32 cellular contexts compared by ENCODE assay signal in the genomic region with DNA sequence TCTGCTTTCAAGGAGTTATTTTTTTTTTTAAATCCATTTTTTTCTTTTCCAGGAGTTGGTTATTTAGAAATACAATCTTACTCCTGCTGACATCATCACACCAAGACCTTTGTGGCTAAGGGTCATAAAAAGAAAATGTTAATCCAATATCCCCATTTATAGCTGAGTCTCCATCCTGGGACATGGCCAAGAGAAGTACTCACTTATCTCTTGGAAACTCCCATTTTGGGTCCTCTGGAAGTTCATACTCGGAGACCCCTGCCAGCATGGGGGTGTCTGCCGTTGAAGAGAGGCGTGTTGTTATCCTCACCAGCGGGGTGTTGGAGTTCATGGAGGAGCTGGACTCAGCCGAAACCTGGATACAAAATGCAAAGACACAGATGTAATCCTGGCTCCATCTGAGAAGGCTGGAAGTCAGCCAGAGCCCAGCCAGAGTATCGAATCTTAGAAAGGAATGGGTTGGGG.
"Had no signal": no experiment of that assay in that cellular context is flagged by ENCODE, and none has a peak within 500 bp of the region (broad histone marks: within the 10 kb centered on the region; RNA-seq: fewer than 3 reads in every experiment).

No MANE protein-coding gene starts in this region.

- H3K9me3 Mint-ChIP-seq: immature natural killer cell; mesothelial cell of epicardium; nephron progenitor cell; stimulated activated effector memory CD8-positive, alpha-beta T cell treated with anti-CD3 and anti-CD28 coated beads, Interleukin-12 subunit alpha, Interleukin-12 subunit beta, amount 100 ng/mL, for 72 hours; stimulated activated naive CD8-positive, alpha-beta T cell treated with anti-CD3 and anti-CD28 coated beads, Interleukin-15, Interleukin-2, amounts not matched to agents 100 ng/mL and 50 ng/mL, for 24 hours; T-helper 1 cell treated with Interleukin-12 subunit alpha and Interleukin-12 subunit beta and Interleukin-4 antibody, amounts not matched to agents 30 μg/mL and 1 μg/mL, for 36 hours; type B pancreatic cell had no signal

- H3K4me1 Mint-ChIP-seq: immature natural killer cell; naive B cell; stimulated activated effector memory CD8-positive, alpha-beta T cell treated with anti-CD3 and anti-CD28 coated beads, Interleukin-12 subunit alpha, Interleukin-12 subunit beta, amount 100 ng/mL, for 72 hours had no signal

- FAIRE-seq: endometrium, kidney had no signal

- H3K27me3 Mint-ChIP-seq: activated naive CD8-positive, alpha-beta T cell; naive B cell; stimulated activated naive CD8-positive, alpha-beta T cell treated with anti-CD3 and anti-CD28 coated beads, Interleukin-15, Interleukin-2, amounts not matched to agents 100 ng/mL and 50 ng/mL, for 24 hours; type B pancreatic cell had no signal

- H3K27me3 ChIP-seq: gastroesophageal sphincter, neutrophil, right lobe of liver, vagina had no signal

- H3K9me3 ChIP-seq: gastroesophageal sphincter, neutrophil, right lobe of liver, vagina had no signal

- H3K36me3 ChIP-seq: neutrophil, right lobe of liver had no signal

- H3K27ac ChIP-seq: gastroesophageal sphincter, neutrophil, right lobe of liver, vagina, WERI-Rb-1 had no signal

- ATAC-seq: activated CD4-positive, CD25-positive, alpha-beta regulatory T cell treated with anti-CD3 and anti-CD28 coated beads, Interleukin-2, amount 50 U/mL, for 24 hours; gastroesophageal sphincter; left colon; right lobe of liver; stimulated activated effector memory CD8-positive, alpha-beta T cell treated with anti-CD3 and anti-CD28 coated beads, Interleukin-12 subunit alpha, Interleukin-12 subunit beta, amount 100 ng/mL, for 72 hours had no signal

- DNase-seq: activated CD4-positive, alpha-beta T cell treated with anti-CD3 and anti-CD28 coated beads for 48 hours; activated CD4-positive, alpha-beta T cell treated with anti-CD3 and anti-CD28 coated beads, Interleukin-2, amount 50 U/mL, for 48 hours; activated CD8-positive, alpha-beta memory T cell treated with anti-CD3 and anti-CD28 coated beads for 24 hours; activated effector memory CD4-positive, alpha-beta T cell treated with Interleukin-2 at 50 U/mL for 16 hours; activated naive CD4-positive, alpha-beta T cell treated with Interleukin-2 at 50 U/mL for 16 hours; anterior cingulate cortex; caudate nucleus; dermis blood vessel endothelial cell; effector CD8-positive, alpha-beta T cell; head of caudate nucleus; hippocampal formation; immature natural killer cell; kidney; left colon; naive B cell; nephron progenitor cell; right lobe of liver; stimulated activated CD4-positive, alpha-beta T cell treated with anti-CD3 and anti-CD28 coated beads, Interleukin-4, amount 100 ng/mL, for 24 hours; T-helper 9 cell; WERI-Rb-1 had no signal

- H3K4me1 ChIP-seq: gastroesophageal sphincter, right lobe of liver had no signal

- H3K4me3 Mint-ChIP-seq: activated naive CD8-positive, alpha-beta T cell; immature natural killer cell; mesothelial cell of epicardium; naive B cell; nephron progenitor cell; stimulated activated effector memory CD8-positive, alpha-beta T cell treated with anti-CD3 and anti-CD28 coated beads, Interleukin-12 subunit alpha, Interleukin-12 subunit beta, amount 100 ng/mL, for 72 hours; stimulated activated naive CD8-positive, alpha-beta T cell treated with anti-CD3 and anti-CD28 coated beads, Interleukin-15, Interleukin-2, amounts not matched to agents 100 ng/mL and 50 ng/mL, for 24 hours; T-helper 1 cell treated with Interleukin-12 subunit alpha and Interleukin-12 subunit beta and Interleukin-4 antibody, amounts not matched to agents 30 μg/mL and 1 μg/mL, for 36 hours had no signal

- H3K27ac Mint-ChIP-seq: activated naive CD8-positive, alpha-beta T cell; immature natural killer cell; mesothelial cell of epicardium; naive B cell; nephron progenitor cell; stimulated activated effector memory CD8-positive, alpha-beta T cell treated with anti-CD3 and anti-CD28 coated beads, Interleukin-12 subunit alpha, Interleukin-12 subunit beta, amount 100 ng/mL, for 72 hours; stimulated activated naive CD8-positive, alpha-beta T cell treated with anti-CD3 and anti-CD28 coated beads, Interleukin-15, Interleukin-2, amounts not matched to agents 100 ng/mL and 50 ng/mL, for 24 hours; T-helper 1 cell treated with Interleukin-12 subunit alpha and Interleukin-12 subunit beta and Interleukin-4 antibody, amounts not matched to agents 30 μg/mL and 1 μg/mL, for 36 hours had no signal

- H3K36me3 Mint-ChIP-seq: activated naive CD8-positive, alpha-beta T cell; immature natural killer cell; naive B cell; stimulated activated effector memory CD8-positive, alpha-beta T cell treated with anti-CD3 and anti-CD28 coated beads, Interleukin-12 subunit alpha, Interleukin-12 subunit beta, amount 100 ng/mL, for 72 hours had no signal

- H3K4me3 ChIP-seq: gastroesophageal sphincter, right lobe of liver, skin epidermis, vagina had no signal
